Comparison of ENCODE assay signal across 8 cellular contexts in genomic region chr15:88468721-88469120, GRCh38. TPM values are rescaled to one million over a fixed set of nuclear protein-coding genes. Genes with fewer than 3 reads are reported as not detected.
DNase-seq lines count a peak whose midpoint lies in the region; ATAC-seq and TF ChIP-seq lines count a peak whose summit lies in the region.
"Not testable (repeated sequence)": the region's sequence is repeated elsewhere in the genome, so short reads cannot be mapped to it uniquely, and the experiment has no call there.

No MANE protein-coding gene starts in this region.

- H3K9me3 ChIP-seq in CD8-positive, alpha-beta T cell (ENCODE audit: low read length); SK-N-SH; effector memory CD4-positive, alpha-beta T cell (ENCODE audit: control insufficient read depth, low read length); iPS-15b (ENCODE audit: control insufficient read depth, insufficient read depth, low read length); neural cell (ENCODE audit: low read length); thoracic aorta: not testable (repeated sequence)

- CTCF ChIA-PET in CD8-positive, alpha-beta T cell (lab: Charles Lee) = interaction anchor here (3.8 to 4.1 kb wide), 2 partner anchors 13 to 196 kb away, joined by 12 to 16 read pairs; no protein-coding TSS in a partner anchor
- CTCF ChIA-PET in SK-N-SH (lab: Yijun Ruan, JAX) = interaction anchor here (1.1 to 5.3 kb wide), 3 partner anchors 54 to 146 kb away, joined by 3 to 28 read pairs (median 3); no protein-coding TSS in a partner anchor

- H3K9me3 Mint-ChIP-seq in CD8-positive, alpha-beta T cell; activated T-helper 2 cell treated with anti-CD3 and anti-CD28 coated beads, Interferon-gamma antibody, Interleukin-2, Interleukin-4, amounts not matched to agents 10 μg/mL and 5 μg/mL and 100 μg/mL, durations not matched to agents 14 hours and 24 hours and 36 hours: not testable (repeated sequence)

- not testable (repeated sequence) for H3F3A ChIP-seq in SK-N-SH (replicated peaks; ENCODE audit: insufficient read depth); neural cell (ENCODE audit: insufficient read depth, low read length, poor library complexity, severe bottlenecking)

- not testable (repeated sequence) for H4K20me1 ChIP-seq in SK-N-SH (ENCODE audit: insufficient read depth); neural cell (ENCODE audit: insufficient read depth)

- peaks cover 27% of the 10 kb centered on the region for H3K4me1 Mint-ChIP-seq in CD8-positive, alpha-beta T cell (ENCODE audit: low read depth)
- peaks cover 25% of the 10 kb centered on the region for H3K4me1 Mint-ChIP-seq in activated T-helper 2 cell treated with anti-CD3 and anti-CD28 coated beads, Interferon-gamma antibody, Interleukin-2, Interleukin-4, amounts not matched to agents 10 μg/mL and 5 μg/mL and 100 μg/mL, durations not matched to agents 14 hours and 24 hours and 36 hours (ENCODE audit: low read depth)

- not testable (repeated sequence) for TF ChIP-seq CTCF in CD8-positive, alpha-beta T cell (IDR thresholded peaks at IDR 0.05); SK-N-SH (IDR thresholded peaks at IDR 0.05); neural cell (IDR thresholded peaks at IDR 0.05; ENCODE audit: poor library complexity, severe bottlenecking); thoracic aorta (IDR thresholded peaks at IDR 0.05)

- H3K27me3 ChIP-seq in CD8-positive, alpha-beta T cell (ENCODE audit: insufficient read depth, low read length); SK-N-SH (ENCODE audit: insufficient read depth); effector memory CD4-positive, alpha-beta T cell (replicated peaks; ENCODE audit: control insufficient read depth, insufficient read depth, low read length, poor library complexity, severe bottlenecking); iPS-15b (ENCODE audit: control insufficient read depth, insufficient read depth, low read length); neural cell (ENCODE audit: insufficient read depth, low read depth, low read length); thoracic aorta (replicated peaks; ENCODE audit: insufficient read depth): not testable (repeated sequence)

- not testable (repeated sequence) for H2AFZ ChIP-seq in SK-N-SH (ENCODE audit: low read depth); neural cell (ENCODE audit: low read depth, low read length)

- peaks cover 17% of the 10 kb centered on the region for H3K4me1 ChIP-seq in CD8-positive, alpha-beta T cell (ENCODE audit: insufficient read depth, low read length)
- H3K4me1 ChIP-seq in SK-N-SH (ENCODE audit: control insufficient read depth in 1 of 2, insufficient read depth in 2 of 2, low read depth in 1 of 2, low read length in 1 of 2) (peaks cover 8 to 17% of the 10 kb centered on the region in 2 experiments; a peak in 3 of 4 replicates), thoracic aorta (ENCODE audit: control insufficient read depth in 1 of 2, low read depth in 2 of 2) (peaks cover 12 to 22% of the 10 kb centered on the region in 2 donors)
- peaks cover 12% of the 10 kb centered on the region for H3K4me1 ChIP-seq in effector memory CD4-positive, alpha-beta T cell (ENCODE audit: control insufficient read depth, insufficient read depth, low read length, poor library complexity, severe bottlenecking)
- not testable (repeated sequence) for H3K4me1 ChIP-seq in iPS-15b (ENCODE audit: control insufficient read depth, insufficient read depth, low read length)

- 90% methylated on average over 10 of the region's 10 CpGs for WGBS in SK-N-SH (ENCODE audit: low lambda C conversion rate)

- peak overlapping the region; percentile 98 for H3K4me3 Mint-ChIP-seq in CD8-positive, alpha-beta T cell
- peak overlapping the region; percentile 96 for H3K4me3 Mint-ChIP-seq in activated T-helper 2 cell treated with anti-CD3 and anti-CD28 coated beads, Interferon-gamma antibody, Interleukin-2, Interleukin-4, amounts not matched to agents 10 μg/mL and 5 μg/mL and 100 μg/mL, durations not matched to agents 14 hours and 24 hours and 36 hours (ENCODE audit: low read depth)

- H3K27ac Mint-ChIP-seq in CD8-positive, alpha-beta T cell; activated T-helper 2 cell treated with anti-CD3 and anti-CD28 coated beads, Interferon-gamma antibody, Interleukin-2, Interleukin-4, amounts not matched to agents 10 μg/mL and 5 μg/mL and 100 μg/mL, durations not matched to agents 14 hours and 24 hours and 36 hours: not testable (repeated sequence)

- intact Hi-C loops in CD8-positive, alpha-beta T cell (cut with DNase I, micrococcal nuclease) = loop anchor here in 1 of 2 experiments (5.0 to 10.0 kb wide), 2 partner anchors 429 to 1106 kb away; partner anchors contain the start of genes HAPLN3 and TICRR
- intact Hi-C loops in activated T-helper 2 cell treated with anti-CD3 and anti-CD28 coated beads, Interferon-gamma antibody, Interleukin-2, Interleukin-4, amounts not matched to agents 10 μg/mL and 5 μg/mL and 100 μg/mL, durations not matched to agents 14 hours and 24 hours and 36 hours (cut with micrococcal nuclease) = loop anchor here (5.0 kb wide), 1 partner anchor 1816 kb away; no protein-coding TSS in a partner anchor

- peaks cover 43% of the 10 kb centered on the region for H3K79me2 ChIP-seq in SK-N-SH (ENCODE audit: insufficient read depth)
- H3K79me2 ChIP-seq in neural cell (replicated peaks; ENCODE audit: insufficient read depth, low read length) = peaks cover 28% of the 10 kb centered on the region

- not testable (repeated sequence) for TF ChIP-seq EP300 in SK-N-SH (IDR thresholded peaks at IDR 0.05; ENCODE audit: borderline replicate concordance in 1 of 2, low read depth in 1 of 2, low read length in 1 of 2); neural cell (conservative IDR thresholded peaks at IDR 0.05; ENCODE audit: poor library complexity, severe bottlenecking)

- H3K27ac ChIP-seq in CD8-positive, alpha-beta T cell (ENCODE audit: low read depth, low read length); SK-N-SH (ENCODE audit: low read depth in 2 of 2, low read length in 1 of 2); effector memory CD4-positive, alpha-beta T cell (ENCODE audit: insufficient read depth, low read length, poor library complexity, severe bottlenecking); neural cell (ENCODE audit: low read length); thoracic aorta: not testable (repeated sequence)

- H3K9me2 ChIP-seq in SK-N-SH; neural cell (ENCODE audit: insufficient read depth, low read length): not testable (repeated sequence)

- peaks cover 18% of the 10 kb centered on the region for H3K36me3 ChIP-seq in CD8-positive, alpha-beta T cell (ENCODE audit: insufficient read depth, low read length)
- H3K36me3 ChIP-seq in SK-N-SH (replicated peaks in 1 of 2; ENCODE audit: control insufficient read depth in 1 of 2, insufficient read depth in 2 of 2, low read length in 1 of 2) = peaks cover 10 to 44% of the 10 kb centered on the region in 2 experiments
- peaks cover 28% of the 10 kb centered on the region for H3K36me3 ChIP-seq in effector memory CD4-positive, alpha-beta T cell (ENCODE audit: control insufficient read depth, insufficient read depth, low read length)
- H3K36me3 ChIP-seq in iPS-15b (ENCODE audit: control insufficient read depth, insufficient read depth, low read length); neural cell (ENCODE audit: insufficient read depth, low read length); thoracic aorta: not testable (repeated sequence)

- H3K4me3 ChIP-seq in CD8-positive, alpha-beta T cell (ENCODE audit: low read depth, low read length) = peak overlapping the region; percentile 57
- H3K4me3 ChIP-seq in Jurkat, Clone E6-1 (ENCODE audit: low read length) = peak overlapping the region; percentile 98
- H3K4me3 ChIP-seq in SK-N-SH (ENCODE audit: low read depth in 2 of 2, low read length in 1 of 2) = peak overlapping the region in 1 of 2 experiments; percentile 94; a peak in 2 of 4 replicates
- H3K4me3 ChIP-seq in effector memory CD4-positive, alpha-beta T cell (ENCODE audit: insufficient read depth, low read depth, low read length, poor library complexity, severe bottlenecking) = peak overlapping the region; percentile 81
- peak overlapping the region; percentile 93 for H3K4me3 ChIP-seq in iPS-15b (ENCODE audit: low read depth, low read length)
- H3K4me3 ChIP-seq in neural cell (ENCODE audit: low read length) = peak overlapping the region; percentile 84
- H3K4me3 ChIP-seq in thoracic aorta = peak overlapping the region; percentile 79

- not testable (repeated sequence) for DNase-seq in CD8-positive, alpha-beta T cell; Jurkat, Clone E6-1 (ENCODE audit: low read depth, low spot score); SK-N-SH; activated T-helper 2 cell treated with anti-CD3 and anti-CD28 coated beads, Interferon-gamma antibody, Interleukin-2, Interleukin-4, amounts not matched to agents 10 μg/mL and 5 μg/mL and 100 μg/mL, durations not matched to agents 14 hours and 24 hours and 36 hours (ENCODE audit: low spot score); effector memory CD4-positive, alpha-beta T cell; thoracic aorta (ENCODE audit: low spot score)

- peak overlapping the region; percentile 88 for H3K4me2 ChIP-seq in SK-N-SH
- peak overlapping the region; percentile 87 for H3K4me2 ChIP-seq in neural cell (ENCODE audit: low read length)

- not testable (repeated sequence) for TF ChIP-seq RAD21 in SK-N-SH (IDR thresholded peaks at IDR 0.05; ENCODE audit: low read length); neural cell (conservative IDR thresholded peaks at IDR 0.05)

- not testable (repeated sequence) for ATAC-seq in CD8-positive, alpha-beta T cell; thoracic aorta (ENCODE audit: insufficient number of reproducible peaks, low FRiP score, low read depth)

- POLR2A ChIA-PET in CD8-positive, alpha-beta T cell (lab: Charles Lee); SK-N-SH (lab: Yijun Ruan, JAX): not testable (repeated sequence)

- peaks cover 46% of the 10 kb centered on the region for H3K36me3 Mint-ChIP-seq in CD8-positive, alpha-beta T cell
- H3K36me3 Mint-ChIP-seq in activated T-helper 2 cell treated with anti-CD3 and anti-CD28 coated beads, Interferon-gamma antibody, Interleukin-2, Interleukin-4, amounts not matched to agents 10 μg/mL and 5 μg/mL and 100 μg/mL, durations not matched to agents 14 hours and 24 hours and 36 hours (ENCODE audit: low read depth) = peaks cover 42% of the 10 kb centered on the region

- H3K27me3 Mint-ChIP-seq in CD8-positive, alpha-beta T cell (ENCODE audit: low read depth); activated T-helper 2 cell treated with anti-CD3 and anti-CD28 coated beads, Interferon-gamma antibody, Interleukin-2, Interleukin-4, amounts not matched to agents 10 μg/mL and 5 μg/mL and 100 μg/mL, durations not matched to agents 14 hours and 24 hours and 36 hours (ENCODE audit: low read depth): not testable (repeated sequence)

- H3K9ac ChIP-seq in SK-N-SH; iPS-15b (ENCODE audit: low read depth, low read length); neural cell (ENCODE audit: low read length): not testable (repeated sequence)

RNA-seq across cellular contexts. Expression of gene MRPS11, which starts 1.2 kb away (rescaled TPM):
- 1 to 10 TPM; 7.4 to 9.6 TPM for total RNA-seq in CD8-positive, alpha-beta T cell
- polyA plus RNA-seq in Jurkat, Clone E6-1 (2012; ENCODE audit: insufficient read depth, insufficient read length) = 108 TPM
- polyA plus RNA-seq in SK-N-SH (2012; rRNA removed) (70.0 and 101 TPM in 2 replicates), neural cell (57.5 and 68.7 TPM in 2 replicates)
- polyA plus RNA-seq in SK-N-SH (2012; cell fraction: cytosol; rRNA removed) = 66.9 TPM in 2 replicates
- 50.3 and 60.9 TPM in 2 replicates for polyA plus RNA-seq in SK-N-SH (2012; cell fraction: nucleus; rRNA removed)
- 69.5 and 71.0 TPM in 2 replicates for total RNA-seq in activated T-helper 2 cell treated with anti-CD3 and anti-CD28 coated beads, Interferon-gamma antibody, Interleukin-2, Interleukin-4, amounts not matched to agents 10 μg/mL and 5 μg/mL and 100 μg/mL, durations not matched to agents 14 hours and 24 hours and 36 hours
- polyA minus RNA-seq in neural cell = 27.5 and 29.6 TPM in 2 replicates
- total RNA-seq in thoracic aorta = 10 to 100 TPM in 1 of 2 donors, 1 to 10 TPM in 1; 8.5 to 37.9 TPM

RNA-seq across cellular contexts. Expression of gene MRPL46, which starts 1.5 kb away (rescaled TPM):
- 10 to 100 TPM; 11.8 to 12.6 TPM for total RNA-seq in CD8-positive, alpha-beta T cell
- polyA plus RNA-seq in Jurkat, Clone E6-1 (2012; ENCODE audit: insufficient read depth, insufficient read length) = 62.1 TPM
- polyA plus RNA-seq in SK-N-SH (2012; rRNA removed) (33.8 and 36.6 TPM in 2 replicates), neural cell (32.8 and 41.0 TPM in 2 replicates)
- polyA plus RNA-seq in SK-N-SH (2012; cell fraction: cytosol; rRNA removed) = 37.6 and 40.1 TPM in 2 replicates
- polyA plus RNA-seq in SK-N-SH (2012; cell fraction: nucleus; rRNA removed) = 22.0 and 22.1 TPM in 2 replicates
- 39.8 and 42.4 TPM in 2 replicates for total RNA-seq in activated T-helper 2 cell treated with anti-CD3 and anti-CD28 coated beads, Interferon-gamma antibody, Interleukin-2, Interleukin-4, amounts not matched to agents 10 μg/mL and 5 μg/mL and 100 μg/mL, durations not matched to agents 14 hours and 24 hours and 36 hours
- polyA minus RNA-seq in neural cell = 16.3 and 22.8 TPM in 2 replicates
- 10 to 100 TPM in 1 of 2 donors, 1 to 10 TPM in 1; 3.9 to 13.5 TPM for total RNA-seq in thoracic aorta
